23 cellular contexts compared by ENCODE assay signal in the genomic region with DNA sequence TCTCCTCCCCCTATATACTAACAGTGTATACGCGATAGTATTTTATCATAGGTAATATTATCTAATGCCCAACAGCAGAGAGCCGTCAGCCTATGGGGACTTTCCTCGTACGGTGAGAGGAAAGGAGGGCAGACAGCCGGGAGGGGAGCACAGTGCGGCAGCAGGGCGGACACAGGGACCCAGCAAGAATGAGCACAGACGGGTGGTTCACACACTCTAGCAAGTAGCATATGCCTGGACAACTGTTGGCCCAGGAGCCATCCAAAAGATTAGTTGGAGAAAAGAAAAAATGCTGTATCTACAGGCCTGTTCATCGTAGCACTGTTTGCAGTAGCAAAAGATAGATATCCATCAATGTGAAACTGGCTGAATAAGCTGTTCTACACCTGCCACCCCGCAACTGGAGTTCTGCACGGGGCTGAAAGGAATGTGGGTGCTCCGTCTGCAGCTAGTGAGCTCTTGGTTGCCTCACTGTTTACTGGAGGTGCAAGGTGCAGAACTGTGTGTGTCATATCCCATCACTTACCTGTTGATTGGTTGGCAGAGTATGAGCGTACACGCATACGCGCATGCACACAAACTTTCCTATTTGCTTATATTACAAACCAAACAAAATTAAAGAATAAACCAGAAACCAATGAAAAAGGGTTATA.
A peak's percentile ranks its signal among the peaks of the same experiment; 100 is the strongest.
DNase-seq lines count a peak whose midpoint lies in the region; ATAC-seq, FAIRE-seq and TF ChIP-seq lines count a peak whose summit lies in the region.
"Had no signal": no experiment of that assay in that cellular context is flagged by ENCODE, and none has a peak within 500 bp of the region (broad histone marks: within the 10 kb centered on the region; RNA-seq: fewer than 3 reads in every experiment).

No MANE protein-coding gene starts in this region.

- H2AK5ac ChIP-seq in H9 (ENCODE audit: insufficient read length, low read length): no peak overlapping the region
- no peak overlapping the region for H2AK5ac ChIP-seq in mesenchymal stem cell (ENCODE audit: low read length, severe bottlenecking)

- no peak overlapping the region for H3K9ac ChIP-seq in H9 (ENCODE audit: extremely low read depth, insufficient read length, low read length)
- no peak overlapping the region for H3K9ac ChIP-seq in endodermal cell (ENCODE audit: extremely low read depth, low read length, poor library complexity, severe bottlenecking)
- no peak overlapping the region for H3K9ac ChIP-seq in mesenchymal stem cell (ENCODE audit: low read length)

- ATAC-seq in pancreas (peak; percentile 60 to 83 (median 76)), HG02642 (IDR thresholded peaks at IDR 0.05; ENCODE audit: poor library complexity, unreplicated experiment) (no peak)
- ATAC-seq: Right ventricle myocardium inferior had no signal

- H3K4ac ChIP-seq in H9 (ENCODE audit: low read depth, low read length) (no peak overlapping the region), mesenchymal stem cell (ENCODE audit: low read depth in 1 of 2, low read length in 2 of 2) (no peak overlapping the region)

- H3K4me2 ChIP-seq in H9 (ENCODE audit: insufficient read depth, insufficient read length, low read length) (no peak overlapping the region), mesenchymal stem cell (ENCODE audit: low read length, poor library complexity, severe bottlenecking) (no peak overlapping the region)

- H3K79me2 ChIP-seq in H9 (ENCODE audit: insufficient read depth, low read length): no peaks in the 10 kb centered on the region

- intact Hi-C loops in pancreas (cut with DNase I): no loop called here

- H3K14ac ChIP-seq in H9 (ENCODE audit: insufficient read depth, low read length) (no peak overlapping the region), mesenchymal stem cell (ENCODE audit: low read length in 2 of 2) (no peak overlapping the region)

- no peaks in the 10 kb centered on the region for H3K79me1 ChIP-seq in H9 (ENCODE audit: insufficient read depth, low read depth, low read length, poor library complexity, severe bottlenecking)
- peaks cover 7% of the 10 kb centered on the region for H3K79me1 ChIP-seq in mesenchymal stem cell (replicated peaks; ENCODE audit: low read length, poor library complexity, severe bottlenecking)

- no peak overlapping the region for H4K91ac ChIP-seq in H9 (ENCODE audit: insufficient read length, low read depth, low read length)
- H4K91ac ChIP-seq in mesenchymal stem cell (ENCODE audit: low read length): peak overlapping the region; percentile 14

- H3K9me3 Mint-ChIP-seq in H9 (0 out of 5 replicates have a peak, but pooled peaks cover 0 to 2% of the 10 kb centered on the region in 2 experiments), endodermal cell (peaks cover 13% of the 10 kb centered on the region)
- H3K9me3 Mint-ChIP-seq: CD8-positive, alpha-beta memory T cell had no signal

- no peak overlapping the region for H3T11ph ChIP-seq in H9 (ENCODE audit: low read length)

- H2AFZ ChIP-seq in H9 (ENCODE audit: low read length) (no peak overlapping the region), mesenchymal stem cell (ENCODE audit: low read depth, low read length) (no peak overlapping the region)

- H3K9me3 ChIP-seq in H9 (ENCODE audit: control insufficient read depth, low read depth, low read length) (no peaks in the 10 kb centered on the region), endodermal cell (ENCODE audit: control insufficient read depth, low read length) (peaks cover 11% of the 10 kb centered on the region), mesenchymal stem cell (ENCODE audit: control insufficient read depth, low read length) (peaks cover 6% of the 10 kb centered on the region), pancreas (no peaks in the 10 kb centered on the region)

- H3K23ac ChIP-seq in H9 (ENCODE audit: insufficient read length, low read depth, low read length) (no peak overlapping the region), mesenchymal stem cell (ENCODE audit: low read length in 2 of 2) (no peak overlapping the region)

- H3K27me3 ChIP-seq in H9 (ENCODE audit: insufficient read depth, low read length) (no peaks in the 10 kb centered on the region), endodermal cell (ENCODE audit: control insufficient read depth, insufficient read depth, low read length, poor library complexity, severe bottlenecking) (no peaks in the 10 kb centered on the region), mesenchymal stem cell (ENCODE audit: control insufficient read depth in 1 of 2, insufficient read depth in 1 of 2, low read length in 2 of 2) (no peaks in the 10 kb centered on the region), pancreas (no peaks in the 10 kb centered on the region)
- H3K27me3 ChIP-seq: SJSA1 had no signal

- H2BK15ac ChIP-seq in H9 (ENCODE audit: low read depth, low read length): no peak overlapping the region
- H2BK15ac ChIP-seq in mesenchymal stem cell (ENCODE audit: low read depth, poor library complexity, severe bottlenecking): no peak overlapping the region

- DNase-seq in H9 (peak; percentile 13), endodermal cell (no peak), mesenchymal stem cell (no peak), pancreas (peak in 2 of 6 donors; percentile 49 to 52), OCI-M1 (lab: John Stamatoyannopoulos, UW) (no peak), GM20000 (ENCODE audit: low spot score) (no peak)
- no peak for DNase-seq in activated naive CD4-positive, alpha-beta T cell treated with Interleukin-2 at 50 U/mL for 16 hours
- DNase-seq: Calu3; CD8-positive, alpha-beta memory T cell; DMS53; IMR-90; MV-4-11; NCI-H1105 treated with DMSO at 0.1 percent for 48 hours; NCI-H2081 treated with DMSO at 0.1 percent for 48 hours; NCI-H446; NCI-H526 had no signal

- H3K27ac Mint-ChIP-seq in H9: no peak overlapping the region
- peak overlapping the region; percentile 32 for H3K27ac Mint-ChIP-seq in endodermal cell
- H3K27ac Mint-ChIP-seq: CD8-positive, alpha-beta memory T cell had no signal

- H2BK20ac ChIP-seq in H9 (ENCODE audit: low read depth, low read length, poor library complexity, severe bottlenecking): no peak overlapping the region

- H2BK12ac ChIP-seq in H9 (ENCODE audit: insufficient read length, low read depth, low read length) (no peak overlapping the region), mesenchymal stem cell (ENCODE audit: low read length in 2 of 2) (no peak overlapping the region)

- H4K5ac ChIP-seq in H9 (ENCODE audit: insufficient read length, low read depth, low read length): no peak overlapping the region

- H3K4me3 ChIP-seq in endodermal cell (ENCODE audit: low read length) (no peak overlapping the region), mesenchymal stem cell (ENCODE audit: insufficient read depth in 1 of 2, low read depth in 1 of 2, low read length in 2 of 2) (no peak overlapping the region), pancreas (peak overlapping the region in 1 of 4 donors; percentile 10)
- H3K4me3 ChIP-seq: SJSA1 had no signal

- H3K4me3 Mint-ChIP-seq in H9 (no peak overlapping the region), endodermal cell (no peak overlapping the region)
- H3K4me3 Mint-ChIP-seq: CD8-positive, alpha-beta memory T cell had no signal

- H3K4me1 Mint-ChIP-seq in H9 (peaks cover 31 to 33% of the 10 kb centered on the region in 2 experiments), endodermal cell (peaks cover 32% of the 10 kb centered on the region)

- TF ChIP-seq CTCF in H9 (conservative IDR thresholded peaks at IDR 0.05): no peak
- TF ChIP-seq CTCF in endodermal cell (conservative IDR thresholded peaks at IDR 0.05): no peak
- TF ChIP-seq CTCF in pancreas (IDR thresholded peaks at IDR 0.05): no peak
- TF ChIP-seq CTCF in GM20000 (IDR thresholded peaks at IDR 0.05; ENCODE audit: extremely low read depth, missing control alignments): no peak

- H2BK120ac ChIP-seq in H9 (ENCODE audit: low read depth, low read length, poor library complexity, severe bottlenecking) (no peak overlapping the region), mesenchymal stem cell (ENCODE audit: low read depth, low read length) (no peak overlapping the region)

- FAIRE-seq in pancreas (lab: Jason Lieb, UNC): no peak
- FAIRE-seq: A204.1, H1, HTR-8/SVneo had no signal

- H3K18ac ChIP-seq in H9 (ENCODE audit: insufficient read length, low read depth, low read length) (no peak overlapping the region), mesenchymal stem cell (ENCODE audit: low read depth in 1 of 2, low read length in 2 of 2) (no peak overlapping the region)

- no CpG with 5 or more reads among the region's 17 CpGs for WGBS in H9 (ENCODE audit: extremely low coverage, insufficient read length, low lambda C conversion rate)
- WGBS in endodermal cell (ENCODE audit: insufficient coverage in 1 of 2, insufficient read length in 1 of 2), 2 experiments: 90 to 94% methylated on average over 10 to 17 of the region's 17 CpGs
- 95% methylated on average over 13 of the region's 17 CpGs for WGBS in mesenchymal stem cell
- 49 to 71% methylated on average over 17 of the region's 17 CpGs for WGBS in pancreas, 2 donors

- H3K56ac ChIP-seq in H9 (ENCODE audit: insufficient read length, low read depth, low read length): no peak overlapping the region

- H2BK5ac ChIP-seq in H9 (ENCODE audit: insufficient read length, low read length) (no peak overlapping the region), mesenchymal stem cell (ENCODE audit: low read depth, low read length, poor library complexity, severe bottlenecking) (no peak overlapping the region)

- H3K36me3 Mint-ChIP-seq in H9 (ENCODE audit: insufficient read depth in 1 of 3, low read depth in 3 of 3): no peaks in the 10 kb centered on the region; a peak in 1 of 7 replicates
- H3K36me3 Mint-ChIP-seq in endodermal cell (ENCODE audit: low read depth): no peaks in the 10 kb centered on the region

- peaks cover 3% of the 10 kb centered on the region; the same call in 1 of the 2 replicates for H3K4me1 ChIP-seq in H9 (ENCODE audit: insufficient read depth, low read length)
- H3K4me1 ChIP-seq in endodermal cell (ENCODE audit: control insufficient read depth, insufficient read depth, low read length): no peaks in the 10 kb centered on the region
- peaks cover 14% of the 10 kb centered on the region for H3K4me1 ChIP-seq in mesenchymal stem cell (ENCODE audit: control insufficient read depth, insufficient read depth, low read depth, low read length)
- H3K4me1 ChIP-seq in pancreas: peaks cover 0 to 10% (median 4%) of the 10 kb centered on the region in 3 donors

- H4K8ac ChIP-seq in H9 (replicated peaks; ENCODE audit: insufficient read length, low read depth, low read length): no peak overlapping the region
- H4K8ac ChIP-seq in mesenchymal stem cell (ENCODE audit: low read length): no peak overlapping the region

- H3K27ac ChIP-seq in H9 (ENCODE audit: insufficient read length, low read depth, low read length) (no peak overlapping the region), endodermal cell (ENCODE audit: low read depth, low read length) (no peak overlapping the region), mesenchymal stem cell (ENCODE audit: low read length, poor library complexity, severe bottlenecking) (no peak overlapping the region), pancreas (peak overlapping the region in 2 of 4 donors; percentile 33 to 34)
- H3K27ac ChIP-seq: C4-2B, SJSA1 had no signal

- H3K27me3 Mint-ChIP-seq in H9 (ENCODE audit: low read depth) (peaks cover 7% of the 10 kb centered on the region), endodermal cell (ENCODE audit: insufficient read depth) (no peaks in the 10 kb centered on the region)

- peaks cover 4% of the 10 kb centered on the region for H3K23me2 ChIP-seq in H9 (ENCODE audit: insufficient read length, low read depth, low read length, poor library complexity, severe bottlenecking)

- H3K36me3 ChIP-seq in endodermal cell (ENCODE audit: control insufficient read depth, insufficient read depth, low read length): no peaks in the 10 kb centered on the region
- H3K36me3 ChIP-seq in mesenchymal stem cell (ENCODE audit: control insufficient read depth in 1 of 2, insufficient read depth in 2 of 2, low read depth in 1 of 2, low read length in 2 of 2): peaks cover 0 to 5% of the 10 kb centered on the region in 2 experiments
- H3K36me3 ChIP-seq in pancreas: no peaks in the 10 kb centered on the region
- H3K36me3 ChIP-seq: SJSA1 had no signal

- H4K20me1 ChIP-seq in H9 (ENCODE audit: control insufficient read depth, insufficient read depth, insufficient read length): no peaks in the 10 kb centered on the region
